25 cellular contexts compared by ENCODE assay signal in the genomic region with DNA sequence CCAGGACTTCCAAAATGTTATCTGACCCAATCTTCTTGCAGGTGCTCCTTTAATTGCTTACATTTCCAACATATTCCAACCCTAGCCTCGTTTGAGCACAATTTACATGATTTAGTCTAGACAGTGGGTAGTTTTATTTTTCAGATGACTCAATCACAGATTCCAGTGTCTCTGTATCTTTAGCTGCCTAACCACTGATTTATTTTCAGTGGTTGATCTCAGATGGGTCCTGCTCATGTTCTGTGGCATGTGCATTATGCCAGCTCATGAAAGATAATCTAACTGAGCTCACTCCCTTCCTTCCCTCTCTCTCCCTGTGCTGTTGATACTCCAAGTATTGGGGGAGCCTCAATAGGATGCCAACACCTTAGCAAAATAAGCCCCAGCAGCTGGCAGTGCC.
DNase-seq lines count a peak whose midpoint lies in the region; ATAC-seq, FAIRE-seq and TF ChIP-seq lines count a peak whose summit lies in the region.
"Had no signal": no experiment of that assay in that cellular context is flagged by ENCODE, and none has a peak within 500 bp of the region (broad histone marks: within the 10 kb centered on the region; RNA-seq: fewer than 3 reads in every experiment).

No MANE protein-coding gene starts in this region.

- H3K27me3 Mint-ChIP-seq in activated CD4-positive, alpha-beta T cell treated with anti-CD3 and anti-CD28 coated beads, Interleukin-2, amount 10 ng/mL, durations not matched to agents 24 days and 14 days: no peaks in the 10 kb centered on the region
- H3K27me3 Mint-ChIP-seq: activated naive CD8-positive, alpha-beta T cell; activated T-helper 17 cell treated with anti-CD3 and anti-CD28 coated beads, Interleukin-2, amount 50 U/mL, for 72 hours; CD4-positive, CD25-positive, alpha-beta regulatory T cell; natural killer cell treated with Interleukin-12 subunit alpha and Interleukin-12 subunit beta and Interleukin-15 and Interleukin-18, amount 100 ng/mL, for 72 hours; T-cell had no signal

- H3K4me1 Mint-ChIP-seq in activated CD4-positive, alpha-beta T cell treated with anti-CD3 and anti-CD28 coated beads, Interleukin-2, amount 10 ng/mL, durations not matched to agents 24 days and 14 days: no peaks in the 10 kb centered on the region
- H3K4me1 Mint-ChIP-seq: activated T-helper 17 cell treated with anti-CD3 and anti-CD28 coated beads, Interleukin-2, amount 50 U/mL, for 72 hours; CD4-positive, CD25-positive, alpha-beta regulatory T cell; T-cell had no signal

- no peak overlapping the region for H3K4me3 ChIP-seq in gastrocnemius medialis
- H3K4me3 ChIP-seq: coronary artery, sigmoid colon, suprapubic skin had no signal

- no peak for TF ChIP-seq CTCF in gastrocnemius medialis (IDR thresholded peaks at IDR 0.05 in 4 of 5, conservative IDR thresholded peaks at IDR 0.05 in 1 of 5)

- FAIRE-seq in RCC 7860 (lab: Jason Lieb, UNC): peak; percentile 93
- FAIRE-seq in GM19239 (lab: Jason Lieb, UNC): no peak
- FAIRE-seq: TTC549 had no signal

- intact Hi-C loops in gastrocnemius medialis (cut with DNase I; ENCODE audit: low total_unique reads): loop anchor here (10.0 kb wide), 1 partner anchor 162 kb away; no protein-coding TSS in a partner anchor
- intact Hi-C loops in activated CD4-positive, alpha-beta T cell treated with anti-CD3 and anti-CD28 coated beads, Interleukin-2, amount 10 ng/mL, durations not matched to agents 24 days and 14 days (cut with micrococcal nuclease): no loop called here

- H3K4me3 Mint-ChIP-seq in activated CD4-positive, alpha-beta T cell treated with anti-CD3 and anti-CD28 coated beads, Interleukin-2, amount 10 ng/mL, durations not matched to agents 24 days and 14 days: no peak overlapping the region
- H3K4me3 Mint-ChIP-seq: activated naive CD8-positive, alpha-beta T cell; activated T-helper 17 cell treated with anti-CD3 and anti-CD28 coated beads, Interleukin-2, amount 50 U/mL, for 72 hours; brain; CD4-positive, CD25-positive, alpha-beta regulatory T cell; natural killer cell treated with Interleukin-12 subunit alpha and Interleukin-12 subunit beta and Interleukin-15 and Interleukin-18, amount 100 ng/mL, for 72 hours; T-cell had no signal

- H3K27ac Mint-ChIP-seq in activated CD4-positive, alpha-beta T cell treated with anti-CD3 and anti-CD28 coated beads, Interleukin-2, amount 10 ng/mL, durations not matched to agents 24 days and 14 days: no peak overlapping the region
- H3K27ac Mint-ChIP-seq: activated naive CD8-positive, alpha-beta T cell; activated T-helper 17 cell treated with anti-CD3 and anti-CD28 coated beads, Interleukin-2, amount 50 U/mL, for 72 hours; CD4-positive, CD25-positive, alpha-beta regulatory T cell; natural killer cell treated with Interleukin-12 subunit alpha and Interleukin-12 subunit beta and Interleukin-15 and Interleukin-18, amount 100 ng/mL, for 72 hours; T-cell had no signal

- no peaks in the 10 kb centered on the region for H3K36me3 ChIP-seq in gastrocnemius medialis
- H3K36me3 ChIP-seq: sigmoid colon, suprapubic skin had no signal

- H3K27me3 ChIP-seq in gastrocnemius medialis: no peaks in the 10 kb centered on the region
- H3K27me3 ChIP-seq: sigmoid colon, suprapubic skin had no signal

- no peaks in the 10 kb centered on the region for H3K36me3 Mint-ChIP-seq in activated CD4-positive, alpha-beta T cell treated with anti-CD3 and anti-CD28 coated beads, Interleukin-2, amount 10 ng/mL, durations not matched to agents 24 days and 14 days (ENCODE audit: low read depth)
- H3K36me3 Mint-ChIP-seq: brain; natural killer cell treated with Interleukin-12 subunit alpha and Interleukin-12 subunit beta and Interleukin-15 and Interleukin-18, amount 100 ng/mL, for 72 hours; T-cell had no signal

- ATAC-seq in gastrocnemius medialis: peak; percentile 85 to 87
- ATAC-seq: activated T-helper 17 cell treated with anti-CD3 and anti-CD28 coated beads, Interleukin-2, amount 50 U/mL, for 72 hours; left colon; natural killer cell treated with Interleukin-12 subunit alpha and Interleukin-12 subunit beta and Interleukin-15 and Interleukin-18, amount 100 ng/mL, for 72 hours; T-cell had no signal

- H3K4me1 ChIP-seq in gastrocnemius medialis: peaks cover 42 to 48% of the 10 kb centered on the region in 2 donors
- H3K4me1 ChIP-seq: sigmoid colon, suprapubic skin had no signal

- H3K27ac ChIP-seq in gastrocnemius medialis: peak overlapping the region; percentile 69 to 82 (median 77)
- H3K27ac ChIP-seq: coronary artery, sigmoid colon, suprapubic skin had no signal

- no peak for TF ChIP-seq POLR2A in gastrocnemius medialis (IDR thresholded peaks at IDR 0.05)

- no peaks in the 10 kb centered on the region for H3K9me3 ChIP-seq in gastrocnemius medialis
- H3K9me3 ChIP-seq: sigmoid colon, suprapubic skin had no signal

- DNase-seq in EL: peak; percentile 55
- peak; percentile 89 for DNase-seq in RCC 7860 (ENCODE audit: low spot score)
- DNase-seq in glomerular visceral epithelial cell (ENCODE audit: extremely low spot score): peak; percentile 77
- peak; percentile 22 to 32 for DNase-seq in gastrocnemius medialis
- DNase-seq in activated CD4-positive, alpha-beta T cell treated with anti-CD3 and anti-CD28 coated beads, Interleukin-2, amount 10 ng/mL, durations not matched to agents 24 days and 14 days: no peak
- no peak for DNase-seq in cortex of kidney (lab: John Stamatoyannopoulos, UW)
- DNase-seq in medulla oblongata (ENCODE audit: extremely low spot score): no peak
- DNase-seq in GM19239 (ENCODE audit: insufficient read length, low spot score): no peak
- DNase-seq: activated CD4-positive, alpha-beta T cell treated with anti-CD3 and anti-CD28 coated beads for 4 hours; CD4-positive, CD25-positive, alpha-beta regulatory T cell; left colon; NCI-H1105; NCI-H2029 treated with DMSO at 0.1 percent for 48 hours; NCI-H345; NCI-H774; SHP77; sigmoid colon; T-cell had no signal

- in situ Hi-C loops in gastrocnemius medialis (cut with MboI; ENCODE audit: low sequenced_read_pairs in 4 of 4): no loop called here

- no peaks in the 10 kb centered on the region for H3K9me3 Mint-ChIP-seq in activated CD4-positive, alpha-beta T cell treated with anti-CD3 and anti-CD28 coated beads, Interleukin-2, amount 10 ng/mL, durations not matched to agents 24 days and 14 days
- H3K9me3 Mint-ChIP-seq: activated T-helper 17 cell treated with anti-CD3 and anti-CD28 coated beads, Interleukin-2, amount 50 U/mL, for 72 hours had no signal

Comparison
In these comparisons a context has a peak if more than half of its experiments do, and no peak if none do; other contexts are left out.
1. DNase-seq: peak in EL (single experiment), RCC 7860 (single experiment), glomerular visceral epithelial cell (single experiment) and gastrocnemius medialis (2 of 2); none in activated CD4-positive, alpha-beta T cell treated with anti-CD3 and anti-CD28 coated beads, Interleukin-2, amount 10 ng/mL, durations not matched to agents 24 days and 14 days (single experiment), cortex of kidney (single experiment), medulla oblongata (single experiment) and GM19239 (single experiment).